In genomic region chr15:77514635-77515421, GRCh38 we compare ENCODE assay signal across 1 cellular context.
TF ChIP-seq lines count a peak whose summit lies in the region.

No MANE protein-coding gene starts in this region.

TF ChIP-seq in GM23338, 12 proteins besides CTCF, POLR2A, EP300 and RAD21 (continued from another document):
- TF ChIP-seq EZH2phosphoT487 (IDR thresholded peaks at IDR 0.05; ENCODE audit: unreplicated experiment) (no peak), EZH2 (IDR thresholded peaks at IDR 0.05; ENCODE audit: low read depth, unreplicated experiment) (no peak), ETS1 (IDR thresholded peaks at IDR 0.05) (no peak)
TF ChIP-seq in GM23338: peak in this region for 0.
